Comparison of ENCODE assay signal across 1 cellular context in genomic region chr16:56625943-56626654, GRCh38.
TF ChIP-seq lines count a peak whose summit lies in the region.

No MANE protein-coding gene starts in this region.

TF ChIP-seq in H1, 55 proteins besides CTCF, POLR2A, EP300 and RAD21:
- no peak for TF ChIP-seq RFX5 (IDR thresholded peaks at IDR 0.05; ENCODE audit: borderline replicate concordance, low read depth, low read length)
- no peak for TF ChIP-seq YY1 (IDR thresholded peaks at IDR 0.05; ENCODE audit: low read depth, low read length)
- TF ChIP-seq JUN (IDR thresholded peaks at IDR 0.05; ENCODE audit: low read depth, low read length): no peak
- no peak for TF ChIP-seq SAP30 (IDR thresholded peaks at IDR 0.05; ENCODE audit: insufficient read depth, insufficient replicate concordance, low read length)
- TF ChIP-seq USF2 (IDR thresholded peaks at IDR 0.05; ENCODE audit: low read length): no peak
- no peak for TF ChIP-seq CBX8 (IDR thresholded peaks at IDR 0.05; ENCODE audit: borderline replicate concordance, low read depth, low read length)
- no peak for TF ChIP-seq EGR1 (IDR thresholded peaks at IDR 0.05; ENCODE audit: borderline replicate concordance, low read depth, low read length)
- no peak for TF ChIP-seq CBX5 (IDR thresholded peaks at IDR 0.05; ENCODE audit: low read depth, low read length)
- no peak for TF ChIP-seq TEAD4 (IDR thresholded peaks at IDR 0.05; ENCODE audit: low read depth, low read length)
- peak; percentile 22 for TF ChIP-seq RNF2 (IDR thresholded peaks at IDR 0.05; ENCODE audit: borderline replicate concordance, low read depth, low read length, missing control alignments, poor library complexity, severe bottlenecking)
- no peak for TF ChIP-seq CEBPB (IDR thresholded peaks at IDR 0.05; ENCODE audit: low read depth, low read length)
- no peak for TF ChIP-seq TBP (IDR thresholded peaks at IDR 0.05; ENCODE audit: low read depth, low read length)
- no peak for TF ChIP-seq POLR2AphosphoS5 (IDR thresholded peaks at IDR 0.05; ENCODE audit: low read depth, low read length)
- no peak for TF ChIP-seq PHF8 (conservative IDR thresholded peaks at IDR 0.05; ENCODE audit: low read depth, low read length)
- no peak for TF ChIP-seq GABPA (IDR thresholded peaks at IDR 0.05; ENCODE audit: borderline replicate concordance, insufficient read depth, low read length)
- TF ChIP-seq ZNF274 (IDR thresholded peaks at IDR 0.05; ENCODE audit: borderline replicate concordance, extremely low read depth, low read length): no peak
- peak; percentile 10 for TF ChIP-seq EZH2 (IDR thresholded peaks at IDR 0.05; ENCODE audit: low read depth, low read length, severe bottlenecking)
- TF ChIP-seq, protein P1, sequence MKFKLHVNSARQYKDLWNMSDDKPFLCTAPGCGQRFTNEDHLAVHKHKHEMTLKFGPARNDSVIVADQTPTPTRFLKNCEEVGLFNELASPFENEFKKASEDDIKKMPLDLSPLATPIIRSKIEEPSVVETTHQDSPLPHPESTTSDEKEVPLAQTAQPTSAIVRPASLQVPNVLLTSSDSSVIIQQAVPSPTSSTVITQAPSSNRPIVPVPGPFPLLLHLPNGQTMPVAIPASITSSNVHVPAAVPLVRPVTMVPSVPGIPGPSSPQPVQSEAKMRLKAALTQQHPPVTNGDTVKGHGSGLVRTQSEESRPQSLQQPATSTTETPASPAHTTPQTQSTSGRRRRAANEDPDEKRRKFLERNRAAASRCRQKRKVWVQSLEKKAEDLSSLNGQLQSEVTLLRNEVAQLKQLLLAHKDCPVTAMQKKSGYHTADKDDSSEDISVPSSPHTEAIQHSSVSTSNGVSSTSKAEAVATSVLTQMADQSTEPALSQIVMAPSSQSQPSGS (IDR thresholded peaks at IDR 0.05; ENCODE audit: low read length): no peak
- TF ChIP-seq SUZ12 (IDR thresholded peaks at IDR 0.05; ENCODE audit: low read length): peak; percentile 42; the same call in 1 of the 2 replicates
- TF ChIP-seq NRF1 (IDR thresholded peaks at IDR 0.05; ENCODE audit: low read depth, low read length): no peak
- no peak for TF ChIP-seq HDAC2 (IDR thresholded peaks at IDR 0.05; ENCODE audit: borderline replicate concordance in 1 of 2, low read depth in 2 of 2, low read length in 2 of 2)
- TF ChIP-seq SIN3A (conservative IDR thresholded peaks at IDR 0.05 in 1 of 2, IDR thresholded peaks at IDR 0.05 in 1 of 2; ENCODE audit: low read depth in 1 of 2, low read length in 2 of 2): no peak
- no peak for TF ChIP-seq NANOG (IDR thresholded peaks at IDR 0.05; ENCODE audit: insufficient read depth, low read depth, low read length, poor library complexity, severe bottlenecking)
- TF ChIP-seq FOSL1 (IDR thresholded peaks at IDR 0.05; ENCODE audit: insufficient read depth, low read depth, low read length): no peak
- no peak for TF ChIP-seq TAF7 (optimal IDR thresholded peaks at IDR 0.05; ENCODE audit: borderline replicate concordance, low read depth, low read length)
